8 cellular contexts compared by ENCODE assay signal in genomic region chr12:107107381-107107780, GRCh38.
"Had no signal": no experiment of that assay in that cellular context is flagged by ENCODE, and none has a peak within 500 bp of the region (broad histone marks: within the 10 kb centered on the region; RNA-seq: fewer than 3 reads in every experiment).

No MANE protein-coding gene starts in this region.

- FAIRE-seq: G401.6, GM12878, GM12891, GM12892, GM18507, GM19239 had no signal

- DNase-seq: GDM1, GF-D8 had no signal

- H3K4me3 ChIP-seq: GM12878 had no signal

- ATAC-seq: GM12878 had no signal
